In the genomic region with DNA sequence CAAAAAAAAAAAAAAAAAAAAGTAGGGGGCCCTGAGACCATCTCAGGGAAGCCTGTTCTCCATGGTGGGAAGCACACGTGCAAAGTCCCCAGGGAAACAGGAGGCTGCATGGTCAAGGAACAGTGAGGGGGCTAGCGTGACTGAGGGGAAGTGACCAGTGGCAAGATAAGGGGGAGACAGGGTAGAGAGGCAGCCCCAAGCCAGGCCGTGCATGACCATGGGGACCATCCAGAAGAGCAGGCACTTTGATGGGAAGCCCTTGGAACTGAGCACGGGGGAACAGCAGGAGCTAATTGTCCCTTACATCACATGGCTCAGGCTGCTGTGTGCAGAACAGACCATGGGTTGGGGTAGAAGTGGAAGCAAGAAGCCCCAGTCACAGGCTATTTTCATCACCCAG, we compare ENCODE assay signal across 8 cellular contexts.
"Had no signal": no experiment of that assay in that cellular context is flagged by ENCODE, and none has a peak within 500 bp of the region (broad histone marks: within the 10 kb centered on the region; RNA-seq: fewer than 3 reads in every experiment).

No MANE protein-coding gene starts in this region.

- H3K4me3 ChIP-seq: GM12878 had no signal

- FAIRE-seq: G401.6, GM12878, GM12891, GM12892, GM18507, GM19239 had no signal

- DNase-seq: GDM1, GF-D8 had no signal

- ATAC-seq: GM12878 had no signal
